ENCODE assay signal across 8 cellular contexts in the genomic region with DNA sequence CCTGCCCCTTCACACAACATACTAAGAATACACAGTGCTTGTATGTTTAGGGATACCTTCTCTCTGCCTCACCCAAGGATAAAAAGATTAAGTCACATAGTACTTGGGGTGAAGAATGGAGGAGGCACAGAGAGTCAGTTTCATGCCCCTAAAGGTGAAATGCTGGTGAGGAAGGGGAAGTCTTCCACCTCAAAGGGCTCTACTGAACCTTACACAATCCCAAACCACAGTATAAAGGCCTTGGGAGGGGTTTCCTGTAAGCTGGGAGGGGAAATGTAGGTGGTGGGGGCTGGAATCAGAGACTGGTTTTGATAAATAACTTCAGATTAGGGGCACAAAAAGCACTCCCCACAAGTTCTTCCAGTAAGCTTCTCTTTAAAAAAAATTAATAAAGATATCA. TPM values are rescaled to one million over a fixed set of nuclear protein-coding genes. Genes with fewer than 3 reads are reported as not detected.
DNase-seq lines count a peak whose midpoint lies in the region; ATAC-seq and TF ChIP-seq lines count a peak whose summit lies in the region.
"Had no signal": no experiment of that assay in that cellular context is flagged by ENCODE, and none has a peak within 500 bp of the region (broad histone marks: within the 10 kb centered on the region; RNA-seq: fewer than 3 reads in every experiment).

No MANE protein-coding gene starts in this region.

- H3K36me3 ChIP-seq in DOHH2 (ENCODE audit: control insufficient read depth, low read length): no peaks in the 10 kb centered on the region
- H3K36me3 ChIP-seq in gastrocnemius medialis: peaks cover 0 to 43% of the 10 kb centered on the region in 2 donors

- H3K4me2 ChIP-seq in DOHH2 (ENCODE audit: low read length): peak overlapping the region; percentile 28; the same call in 1 of the 2 replicates

- no peak for TF ChIP-seq CTCF in DOHH2 (IDR thresholded peaks at IDR 0.05; ENCODE audit: low read depth, low read length, poor library complexity, severe bottlenecking)
- no peak for TF ChIP-seq CTCF in gastrocnemius medialis (IDR thresholded peaks at IDR 0.05 in 4 of 5, conservative IDR thresholded peaks at IDR 0.05 in 1 of 5)

- no peaks in the 10 kb centered on the region for H3K79me2 ChIP-seq in DOHH2 (ENCODE audit: control insufficient read depth, low read length)

- no peaks in the 10 kb centered on the region for H3K9me2 ChIP-seq in DOHH2 (replicated peaks; ENCODE audit: control insufficient read depth, low read length)

- ATAC-seq in gastrocnemius medialis (no peak), HG03095 (IDR thresholded peaks at IDR 0.05; ENCODE audit: unreplicated experiment) (no peak)

- H3K4me1 ChIP-seq in DOHH2 (ENCODE audit: control insufficient read depth, low read length): peaks cover 50% of the 10 kb centered on the region
- peaks cover 49 to 52% of the 10 kb centered on the region in 2 donors for H3K4me1 ChIP-seq in gastrocnemius medialis

- peaks cover 6% of the 10 kb centered on the region for H3F3A ChIP-seq in DOHH2 (ENCODE audit: control insufficient read depth, insufficient read depth)

- peak; percentile 38 to 67 for DNase-seq in NOMO-1 (lab: John Stamatoyannopoulos, UW; ENCODE audit: unreplicated experiment in 2 of 2)
- DNase-seq in gastrocnemius medialis: no peak
- DNase-seq in H4 (ENCODE audit: low spot score): no peak
- no peak for DNase-seq in nucleus accumbens (lab: John Stamatoyannopoulos, UW)
- DNase-seq: MM.1S had no signal

- H3K9me3 ChIP-seq in DOHH2 (ENCODE audit: control insufficient read depth, insufficient read depth, low read length) (no peaks in the 10 kb centered on the region), gastrocnemius medialis (no peaks in the 10 kb centered on the region)

- in situ Hi-C loops in gastrocnemius medialis (cut with MboI; ENCODE audit: low sequenced_read_pairs in 4 of 4): no loop called here

- H3K27ac ChIP-seq in DOHH2 (ENCODE audit: low read depth, low read length) (no peak overlapping the region), cingulate gyrus (ENCODE audit: low read depth, low read length) (peak overlapping the region; percentile 54), gastrocnemius medialis (peak overlapping the region; percentile 4 to 40 (median 20))

- no peaks in the 10 kb centered on the region for H3K27me3 ChIP-seq in DOHH2 (ENCODE audit: control insufficient read depth, low read length)
- no peaks in the 10 kb centered on the region for H3K27me3 ChIP-seq in gastrocnemius medialis

- intact Hi-C loops in gastrocnemius medialis (cut with DNase I; ENCODE audit: low total_unique reads): loop anchor here (5.0 to 10.0 kb wide), 2 partner anchors 126 to 252 kb away; a partner anchor contains a TSS

- H4K20me1 ChIP-seq in DOHH2 (ENCODE audit: control insufficient read depth, insufficient read depth, low read depth, low read length): no peaks in the 10 kb centered on the region

- no peak for TF ChIP-seq POLR2A in gastrocnemius medialis (IDR thresholded peaks at IDR 0.05)

- H3K4me3 ChIP-seq in DOHH2 (ENCODE audit: low read length) (no peak overlapping the region), gastrocnemius medialis (peak overlapping the region in 1 of 4 donors; percentile 3)

RNA-seq across cellular contexts. Expression of a gene that starts 3.5 kb away (rescaled TPM):
- 10 to 100 TPM; 13.4 to 22.8 (median 19.7) TPM for total RNA-seq in gastrocnemius medialis
- 9.3 and 12.2 TPM in 2 replicates for total RNA-seq in H4 (2014; rRNA removed; shearing (Covaris generic))

RNA-seq across cellular contexts. Expression of a gene that starts 5.1 kb away (rescaled TPM):
- 10 to 100 TPM; 24.0 to 35.6 (median 29.1) TPM for total RNA-seq in gastrocnemius medialis
- 10.6 and 19.7 TPM in 2 replicates for total RNA-seq in H4 (2014; rRNA removed; shearing (Covaris generic))

RNA-seq across cellular contexts. Expression of a gene that starts 21.1 kb away (rescaled TPM):
- total RNA-seq in gastrocnemius medialis: not detected
- 0.04 and 0.23 TPM in 2 replicates for total RNA-seq in H4 (2014; rRNA removed; shearing (Covaris generic))

RNA-seq across cellular contexts. Expression of a gene that starts 28.5 kb away (rescaled TPM):
- total RNA-seq in gastrocnemius medialis: 10 to 100 TPM; 15.0 to 29.1 (median 24.0) TPM
- total RNA-seq in H4 (2014; rRNA removed; shearing (Covaris generic)): 97.8 and 110 TPM in 2 replicates

RNA-seq across cellular contexts. Expression of a gene that starts 33.2 kb away (rescaled TPM):
- total RNA-seq in gastrocnemius medialis: under 1 TPM in 2 of 4 donors, not detected in 2; 0.13 to 0.25 TPM
- 0.10 TPM in 1 of 2 replicates, not detected in the other for total RNA-seq in H4 (2014; rRNA removed; shearing (Covaris generic))

Comparison
In these comparisons a context has a peak if more than half of its experiments do, and no peak if none do; other contexts are left out.
1. DNase-seq: peak in NOMO-1 (2 of 2); none in gastrocnemius medialis (0 of 2), H4 (single experiment) and nucleus accumbens (0 of 56).